Comparison of ENCODE assay signal across 21 cellular contexts in the genomic region with DNA sequence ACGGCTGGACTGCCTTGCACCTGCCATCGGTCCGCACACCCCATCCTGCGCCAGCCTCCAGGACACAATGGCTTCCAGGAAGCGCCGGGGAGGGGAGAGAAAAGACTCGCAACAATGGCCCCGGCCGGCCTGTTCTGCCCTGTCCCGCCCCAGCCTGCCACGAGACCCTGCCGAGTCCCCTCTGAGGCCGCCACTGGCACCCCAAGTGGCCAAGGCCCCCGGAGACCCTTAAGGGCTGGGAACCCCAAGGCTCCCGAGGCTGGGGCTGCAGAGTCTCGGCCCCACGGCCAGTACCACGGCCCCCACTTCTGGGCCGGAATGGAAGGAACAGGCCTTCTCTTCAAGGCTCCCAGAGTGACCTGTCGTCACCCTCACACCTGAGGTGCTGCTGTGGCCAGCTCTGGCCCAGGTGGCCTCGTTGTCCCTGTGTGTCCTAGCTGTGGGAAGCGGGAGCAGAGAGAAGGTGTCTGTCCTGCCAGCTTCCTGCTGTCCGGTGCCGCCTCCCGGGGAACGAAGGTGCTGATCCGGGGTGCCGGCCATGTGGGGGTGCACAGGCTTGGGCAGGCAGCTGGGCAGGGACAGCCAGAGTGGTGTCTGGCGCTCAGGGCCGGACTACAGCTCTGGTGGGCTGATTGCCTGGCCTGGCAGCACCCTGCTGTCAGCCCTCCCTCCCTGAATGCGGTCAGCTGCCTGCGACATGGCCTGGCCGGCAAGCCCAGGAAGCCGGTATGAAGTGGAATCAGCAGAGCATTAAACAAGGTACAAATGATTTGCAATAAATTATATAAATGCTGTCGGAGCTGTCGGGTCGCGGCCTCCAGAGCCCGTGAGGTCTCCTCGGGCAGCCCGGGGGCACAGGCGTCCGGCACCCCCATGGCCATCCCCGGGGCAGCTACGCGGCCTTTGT. TPM values are rescaled to one million over a fixed set of nuclear protein-coding genes. Genes with fewer than 3 reads are reported as not detected.
"Had no signal": no experiment of that assay in that cellular context is flagged by ENCODE, and none has a peak within 500 bp of the region (broad histone marks: within the 10 kb centered on the region; RNA-seq: fewer than 3 reads in every experiment).

No MANE protein-coding gene starts in this region.

- H3K27me3 ChIP-seq: adrenal gland, testis had no signal

- H3K9me3 ChIP-seq: adrenal gland, prostate gland, testis had no signal

- H3K4me3 Mint-ChIP-seq: activated CD4-positive, alpha-beta T cell treated with anti-CD3 and anti-CD28 coated beads, Interleukin-2, amount 10 ng/mL, durations not matched to agents 7 days and 5 days; activated naive CD4-positive, alpha-beta T cell treated with anti-CD3 and anti-CD28 coated beads, Interleukin-2, amount 10 ng/mL, durations not matched to agents 7 days and 5 days; dendritic cell treated with granulocyte-macrophage colony-stimulating factor and Interleukin-4, amounts not matched to agents 40 ng/mL and 50 ng/mL, for 4 days; endodermal cell; naive thymus-derived CD4-positive, alpha-beta T cell; stimulated activated naive CD8-positive, alpha-beta T cell treated with anti-CD3 and anti-CD28 coated beads, Interleukin-15, Interleukin-2, amounts not matched to agents 100 ng/mL and 50 ng/mL, for 24 hours; T-helper 17 cell had no signal

- H3K4me1 Mint-ChIP-seq: activated CD4-positive, alpha-beta T cell treated with anti-CD3 and anti-CD28 coated beads, Interleukin-2, amount 10 ng/mL, durations not matched to agents 7 days and 5 days; activated naive CD4-positive, alpha-beta T cell treated with anti-CD3 and anti-CD28 coated beads, Interleukin-2, amount 10 ng/mL, durations not matched to agents 7 days and 5 days; endodermal cell; T-helper 17 cell had no signal

- H3K4me3 ChIP-seq: adrenal gland, lung, prostate gland, testis had no signal

- H3K27ac ChIP-seq: adrenal gland, prostate gland, testis had no signal

- ATAC-seq: naive thymus-derived CD4-positive, alpha-beta T cell; T-helper 17 cell had no signal

- H3K36me3 ChIP-seq: adrenal gland, prostate gland had no signal

- H3K27ac Mint-ChIP-seq: activated CD4-positive, alpha-beta T cell treated with anti-CD3 and anti-CD28 coated beads, Interleukin-2, amount 10 ng/mL, durations not matched to agents 7 days and 5 days; activated naive CD4-positive, alpha-beta T cell treated with anti-CD3 and anti-CD28 coated beads, Interleukin-2, amount 10 ng/mL, durations not matched to agents 7 days and 5 days; activated T-helper 2 cell treated with anti-CD3 and anti-CD28 coated beads, Interferon-gamma antibody, Interleukin-2, Interleukin-4, amounts not matched to agents 10 μg/mL and 5 μg/mL and 100 μg/mL, durations not matched to agents 14 hours and 24 hours and 36 hours; dendritic cell treated with granulocyte-macrophage colony-stimulating factor and Interleukin-4, amounts not matched to agents 40 ng/mL and 50 ng/mL, for 4 days; endodermal cell; naive thymus-derived CD4-positive, alpha-beta T cell; stimulated activated naive CD8-positive, alpha-beta T cell treated with anti-CD3 and anti-CD28 coated beads, Interleukin-15, Interleukin-2, amounts not matched to agents 100 ng/mL and 50 ng/mL, for 24 hours; T-helper 17 cell had no signal

- H3K36me3 Mint-ChIP-seq: activated naive CD4-positive, alpha-beta T cell treated with anti-CD3 and anti-CD28 coated beads, Interleukin-2, amount 10 ng/mL, durations not matched to agents 7 days and 5 days; naive thymus-derived CD4-positive, alpha-beta T cell had no signal

- DNase-seq: activated CD4-positive, alpha-beta T cell treated with anti-CD3 and anti-CD28 coated beads, Interleukin-2, amount 10 ng/mL, durations not matched to agents 7 days and 5 days; activated CD4-positive, CD25-positive, alpha-beta regulatory T cell; activated naive CD4-positive, alpha-beta T cell treated with anti-CD3 and anti-CD28 coated beads, Interleukin-2, amount 10 ng/mL, durations not matched to agents 7 days and 5 days; central memory CD4-positive, alpha-beta T cell; endodermal cell; hippocampal formation; naive thymus-derived CD4-positive, alpha-beta T cell; occipital lobe; stimulated activated CD4-positive, alpha-beta T cell treated with anti-CD3 and anti-CD28 coated beads, Interleukin-12 subunit alpha, Interleukin-12 subunit beta, amount 100 ng/mL, for 4 hours; stimulated activated CD4-positive, alpha-beta T cell treated with anti-CD3 and anti-CD28 coated beads, Interleukin-2, amount 100 ng/mL, for 48 hours; T-helper 17 cell; testis had no signal

- H3K27me3 Mint-ChIP-seq: activated CD4-positive, alpha-beta T cell treated with anti-CD3 and anti-CD28 coated beads, Interleukin-2, amount 10 ng/mL, durations not matched to agents 7 days and 5 days; naive thymus-derived CD4-positive, alpha-beta T cell; stimulated activated naive CD8-positive, alpha-beta T cell treated with anti-CD3 and anti-CD28 coated beads, Interleukin-15, Interleukin-2, amounts not matched to agents 100 ng/mL and 50 ng/mL, for 24 hours had no signal

- H3K9me3 Mint-ChIP-seq: stimulated activated naive CD8-positive, alpha-beta T cell treated with anti-CD3 and anti-CD28 coated beads, Interleukin-15, Interleukin-2, amounts not matched to agents 100 ng/mL and 50 ng/mL, for 24 hours had no signal

- H3K4me1 ChIP-seq: adrenal gland, prostate gland, testis had no signal

RNA-seq across cellular contexts. Expression of a gene that starts 48.7 kb away (rescaled TPM):
- total RNA-seq: activated CD4-positive, alpha-beta T cell treated with anti-CD3 and anti-CD28 coated beads, Interleukin-2, amount 10 ng/mL, durations not matched to agents 7 days and 5 days; activated CD8-positive, alpha-beta memory T cell treated with anti-CD3 and anti-CD28 coated beads for 36 hours; activated T-helper 2 cell treated with anti-CD3 and anti-CD28 coated beads, Interferon-gamma antibody, Interleukin-2, Interleukin-4, amounts not matched to agents 10 μg/mL and 5 μg/mL and 100 μg/mL, durations not matched to agents 14 hours and 24 hours and 36 hours; mononuclear cell; naive thymus-derived CD4-positive, alpha-beta T cell; occipital lobe; T-helper 17 cell; ureter had no signal
